1 cellular context compared by ENCODE assay signal in genomic region chr16:6211644-6212043, GRCh38.
TF ChIP-seq lines count a peak whose summit lies in the region.

No MANE protein-coding gene starts in this region.

TF ChIP-seq in HEK293, 187 proteins besides CTCF, POLR2A, EP300 and RAD21 (continued from another document):
- TF ChIP-seq ZNF274 (IDR thresholded peaks at IDR 0.05; ENCODE audit: low read length) = no peak
- no peak for TF ChIP-seq ZNF274 (tag by site-specific recombination; IDR thresholded peaks at IDR 0.05; ENCODE audit: borderline replicate concordance)
- no peak for TF ChIP-seq ZNF416 (tag by site-specific recombination; IDR thresholded peaks at IDR 0.05)
- TF ChIP-seq ZNF513 (tag by site-specific recombination; IDR thresholded peaks at IDR 0.05) = no peak
- no peak for TF ChIP-seq ZNF747 (tag by site-specific recombination; IDR thresholded peaks at IDR 0.05)
- peak; percentile 70 for TF ChIP-seq ZNF555 (tag by site-specific recombination; conservative IDR thresholded peaks at IDR 0.05)
- no peak for TF ChIP-seq ZNF184 (tag by site-specific recombination; IDR thresholded peaks at IDR 0.05)
- no peak for TF ChIP-seq ZNF488 (tag by site-specific recombination; IDR thresholded peaks at IDR 0.05)
- peak; percentile 49; the same call in 1 of the 2 replicates for TF ChIP-seq ZNF202 (tag by site-specific recombination; IDR thresholded peaks at IDR 0.05; ENCODE audit: borderline replicate concordance)
- TF ChIP-seq GLIS2 (tag by site-specific recombination; IDR thresholded peaks at IDR 0.05) = no peak
- TF ChIP-seq, protein P1, sequence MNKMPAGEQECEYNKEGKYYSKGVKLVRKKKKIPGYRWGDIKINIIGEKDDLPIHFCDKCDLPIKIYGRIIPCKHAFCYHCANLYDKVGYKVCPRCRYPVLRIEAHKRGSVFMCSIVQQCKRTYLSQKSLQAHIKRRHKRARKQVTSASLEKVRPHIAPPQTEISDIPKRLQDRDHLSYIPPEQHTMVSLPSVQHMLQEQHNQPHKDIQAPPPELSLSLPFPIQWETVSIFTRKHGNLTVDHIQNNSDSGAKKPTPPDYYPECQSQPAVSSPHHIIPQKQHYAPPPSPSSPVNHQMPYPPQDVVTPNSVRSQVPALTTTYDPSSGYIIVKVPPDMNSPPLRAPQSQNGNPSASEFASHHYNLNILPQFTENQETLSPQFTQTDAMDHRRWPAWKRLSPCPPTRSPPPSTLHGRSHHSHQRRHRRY (tag by site-specific recombination; IDR thresholded peaks at IDR 0.05) = no peak
- TF ChIP-seq GLI2 (tag by site-specific recombination; IDR thresholded peaks at IDR 0.05; ENCODE audit: borderline replicate concordance, low read depth) = no peak
- TF ChIP-seq ZNF548 (tag by site-specific recombination; IDR thresholded peaks at IDR 0.05) = no peak
- TF ChIP-seq PRDM1 (tag by site-specific recombination; IDR thresholded peaks at IDR 0.05) = no peak
- TF ChIP-seq, protein P2, sequence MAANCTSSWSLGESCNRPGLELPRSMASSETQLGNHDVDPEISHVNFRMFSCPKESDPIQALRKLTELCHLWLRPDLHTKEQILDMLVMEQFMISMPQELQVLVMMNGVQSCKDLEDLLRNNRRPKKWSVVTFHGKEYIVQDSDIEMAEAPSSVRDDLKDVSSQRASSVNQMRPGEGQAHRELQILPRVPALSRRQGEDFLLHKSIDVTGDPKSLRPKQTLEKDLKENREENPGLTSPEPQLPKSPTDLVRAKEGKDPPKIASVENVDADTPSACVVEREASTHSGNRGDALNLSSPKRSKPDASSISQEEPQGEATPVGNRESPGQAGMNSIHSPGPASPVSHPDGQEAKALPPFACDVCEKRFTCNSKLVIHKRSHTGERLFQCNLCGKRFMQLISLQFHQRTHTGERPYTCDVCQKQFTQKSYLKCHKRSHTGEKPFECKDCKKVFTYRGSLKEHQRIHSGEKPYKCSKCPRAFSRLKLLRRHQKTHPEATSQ (tag by site-specific recombination; IDR thresholded peaks at IDR 0.05) = no peak
- TF ChIP-seq ZNF580 (tag by site-specific recombination; IDR thresholded peaks at IDR 0.05) = no peak
- no peak for TF ChIP-seq ZNF175 (tag by site-specific recombination; IDR thresholded peaks at IDR 0.05)
- no peak for TF ChIP-seq ZNF530 (tag by site-specific recombination; IDR thresholded peaks at IDR 0.05; ENCODE audit: low read depth)
- peak; percentile 70 for TF ChIP-seq ZNF518A (tag by site-specific recombination; conservative IDR thresholded peaks at IDR 0.05; ENCODE audit: low read depth)
- TF ChIP-seq, protein P3, sequence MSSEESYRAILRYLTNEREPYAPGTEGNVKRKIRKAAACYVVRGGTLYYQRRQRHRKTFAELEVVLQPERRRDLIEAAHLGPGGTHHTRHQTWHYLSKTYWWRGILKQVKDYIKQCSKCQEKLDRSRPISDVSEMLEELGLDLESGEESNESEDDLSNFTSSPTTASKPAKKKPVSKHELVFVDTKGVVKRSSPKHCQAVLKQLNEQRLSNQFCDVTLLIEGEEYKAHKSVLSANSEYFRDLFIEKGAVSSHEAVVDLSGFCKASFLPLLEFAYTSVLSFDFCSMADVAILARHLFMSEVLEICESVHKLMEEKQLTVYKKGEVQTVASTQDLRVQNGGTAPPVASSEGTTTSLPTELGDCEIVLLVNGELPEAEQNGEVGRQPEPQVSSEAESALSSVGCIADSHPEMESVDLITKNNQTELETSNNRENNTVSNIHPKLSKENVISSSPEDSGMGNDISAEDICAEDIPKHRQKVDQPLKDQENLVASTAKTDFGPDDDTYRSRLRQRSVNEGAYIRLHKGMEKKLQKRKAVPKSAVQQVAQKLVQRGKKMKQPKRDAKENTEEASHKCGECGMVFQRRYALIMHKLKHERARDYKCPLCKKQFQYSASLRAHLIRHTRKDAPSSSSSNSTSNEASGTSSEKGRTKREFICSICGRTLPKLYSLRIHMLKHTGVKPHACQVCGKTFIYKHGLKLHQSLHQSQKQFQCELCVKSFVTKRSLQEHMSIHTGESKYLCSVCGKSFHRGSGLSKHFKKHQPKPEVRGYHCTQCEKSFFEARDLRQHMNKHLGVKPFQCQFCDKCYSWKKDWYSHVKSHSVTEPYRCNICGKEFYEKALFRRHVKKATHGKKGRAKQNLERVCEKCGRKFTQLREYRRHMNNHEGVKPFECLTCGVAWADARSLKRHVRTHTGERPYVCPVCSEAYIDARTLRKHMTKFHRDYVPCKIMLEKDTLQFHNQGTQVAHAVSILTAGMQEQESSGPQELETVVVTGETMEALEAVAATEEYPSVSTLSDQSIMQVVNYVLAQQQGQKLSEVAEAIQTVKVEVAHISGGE (tag by site-specific recombination; conservative IDR thresholded peaks at IDR 0.05; ENCODE audit: low read depth) = peak; percentile 73
- no peak for TF ChIP-seq ZNF629 (tag by site-specific recombination; IDR thresholded peaks at IDR 0.05)
- peak; percentile 18; the same call in 1 of the 2 replicates for TF ChIP-seq ZBTB21 (tag by site-specific recombination; IDR thresholded peaks at IDR 0.05)
- no peak for TF ChIP-seq KLF16 (tag by site-specific recombination; IDR thresholded peaks at IDR 0.05)
- TF ChIP-seq ZNF692 (tag by site-specific recombination; IDR thresholded peaks at IDR 0.05) = no peak
- no peak for TF ChIP-seq ZNF398 (tag by site-specific recombination; IDR thresholded peaks at IDR 0.05)
- TF ChIP-seq ZNF654 (tag by site-specific recombination; IDR thresholded peaks at IDR 0.05; ENCODE audit: low read depth) = no peak
- peak; percentile 83 for TF ChIP-seq ZNF394 (tag by site-specific recombination; IDR thresholded peaks at IDR 0.05; ENCODE audit: borderline replicate concordance)
- TF ChIP-seq ZNF19 (tag by site-specific recombination; IDR thresholded peaks at IDR 0.05; ENCODE audit: low read depth) = no peak
- TF ChIP-seq ZNF426 (tag by site-specific recombination; IDR thresholded peaks at IDR 0.05) = peak; percentile 68
- TF ChIP-seq ZNF37A (tag by site-specific recombination; IDR thresholded peaks at IDR 0.05) = no peak
- TF ChIP-seq HIC1 (tag by site-specific recombination; IDR thresholded peaks at IDR 0.05) = no peak
- no peak for TF ChIP-seq OVOL3 (tag by site-specific recombination; IDR thresholded peaks at IDR 0.05)
- no peak for TF ChIP-seq YY2 (tag by site-specific recombination; IDR thresholded peaks at IDR 0.05)
- no peak for TF ChIP-seq ZNF114 (tag by site-specific recombination; IDR thresholded peaks at IDR 0.05)
- no peak for TF ChIP-seq ZNF785 (tag by site-specific recombination; IDR thresholded peaks at IDR 0.05)
- peak; percentile 47; the same call in 1 of the 2 replicates for TF ChIP-seq ZNF140 (tag by site-specific recombination; IDR thresholded peaks at IDR 0.05)
- TF ChIP-seq INSM2 (tag by site-specific recombination; IDR thresholded peaks at IDR 0.05) = no peak
- TF ChIP-seq BCL11A (tag by site-specific recombination; IDR thresholded peaks at IDR 0.05; ENCODE audit: low read depth) = no peak
